ENCODE assay signal across 19 cellular contexts in the genomic region with DNA sequence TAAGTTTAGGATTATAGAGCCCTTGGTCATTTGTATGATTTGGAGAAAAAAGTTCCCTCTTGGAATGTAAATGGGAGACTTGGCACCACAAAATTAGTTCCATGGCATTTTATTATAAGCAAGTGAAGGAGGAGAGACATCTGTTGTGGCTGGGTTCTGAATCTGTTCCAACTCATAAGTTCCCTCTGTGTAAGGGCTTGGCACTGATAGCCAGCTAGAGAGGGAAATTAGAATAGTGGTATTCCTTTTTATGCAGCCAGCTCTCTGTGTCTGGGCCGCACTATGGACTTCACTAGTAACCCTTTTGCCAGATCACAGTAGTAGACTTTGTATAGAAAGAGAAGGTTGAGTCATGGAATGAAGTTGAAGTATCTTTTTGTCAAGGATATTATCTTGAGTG. TPM values are rescaled to one million over a fixed set of nuclear protein-coding genes. Genes with fewer than 3 reads are reported as not detected.
A peak's percentile ranks its signal among the peaks of the same experiment; 100 is the strongest.
DNase-seq lines count a peak whose midpoint lies in the region; ATAC-seq and TF ChIP-seq lines count a peak whose summit lies in the region.
"Had no signal": no experiment of that assay in that cellular context is flagged by ENCODE, and none has a peak within 500 bp of the region (broad histone marks: within the 10 kb centered on the region; RNA-seq: fewer than 3 reads in every experiment).

No MANE protein-coding gene starts in this region.

- no peaks in the 10 kb centered on the region for H3K9me3 Mint-ChIP-seq in natural killer cell
- no peaks in the 10 kb centered on the region for H3K9me3 Mint-ChIP-seq in natural killer cell treated with Interleukin-12 subunit alpha and Interleukin-12 subunit beta and Interleukin-15 and Interleukin-18, amount 100 ng/mL, for 72 hours
- no peaks in the 10 kb centered on the region for H3K9me3 Mint-ChIP-seq in central memory CD8-positive, alpha-beta T cell
- no peaks in the 10 kb centered on the region for H3K9me3 Mint-ChIP-seq in CD8-positive, alpha-beta T cell
- H3K9me3 Mint-ChIP-seq: dendritic cell treated with granulocyte-macrophage colony-stimulating factor and Interleukin-4, amounts not matched to agents 40 ng/mL and 50 ng/mL, for 4 days; stimulated activated effector memory CD8-positive, alpha-beta T cell treated with anti-CD3 and anti-CD28 coated beads, Interleukin-12 subunit alpha, Interleukin-12 subunit beta, amount 100 ng/mL, for 72 hours had no signal

- H3K36me3 Mint-ChIP-seq in natural killer cell: peaks cover 10% of the 10 kb centered on the region
- peaks cover 12% of the 10 kb centered on the region for H3K36me3 Mint-ChIP-seq in natural killer cell treated with Interleukin-12 subunit alpha and Interleukin-12 subunit beta and Interleukin-15 and Interleukin-18, amount 100 ng/mL, for 72 hours
- peaks cover 60% of the 10 kb centered on the region for H3K36me3 Mint-ChIP-seq in central memory CD8-positive, alpha-beta T cell (ENCODE audit: insufficient read depth)
- peaks cover 80% of the 10 kb centered on the region for H3K36me3 Mint-ChIP-seq in CD8-positive, alpha-beta T cell

- H3K27me3 ChIP-seq in CD8-positive, alpha-beta T cell (ENCODE audit: insufficient read depth, low read length): no peaks in the 10 kb centered on the region
- H3K27me3 ChIP-seq: ovary, upper lobe of right lung had no signal

- H3K4me1 ChIP-seq in CD8-positive, alpha-beta T cell (ENCODE audit: insufficient read depth, low read length): no peaks in the 10 kb centered on the region

- CTCF ChIA-PET in CD8-positive, alpha-beta T cell (lab: Charles Lee): no interaction called here

- H3K4me1 Mint-ChIP-seq in natural killer cell: peaks cover 6 to 12% of the 10 kb centered on the region in 2 donors
- peaks cover 0 to 6% of the 10 kb centered on the region in 2 donors for H3K4me1 Mint-ChIP-seq in natural killer cell treated with Interleukin-12 subunit alpha and Interleukin-12 subunit beta and Interleukin-15 and Interleukin-18, amount 100 ng/mL, for 72 hours (ENCODE audit: low read depth in 2 of 2)
- H3K4me1 Mint-ChIP-seq in central memory CD8-positive, alpha-beta T cell: peaks cover 6% of the 10 kb centered on the region
- peaks cover 2% of the 10 kb centered on the region for H3K4me1 Mint-ChIP-seq in CD8-positive, alpha-beta T cell (ENCODE audit: low read depth)
- H3K4me1 Mint-ChIP-seq: stimulated activated effector memory CD8-positive, alpha-beta T cell treated with anti-CD3 and anti-CD28 coated beads, Interleukin-12 subunit alpha, Interleukin-12 subunit beta, amount 100 ng/mL, for 72 hours had no signal

- no peak for DNase-seq in natural killer cell
- no peak for DNase-seq in natural killer cell treated with Interleukin-12 subunit alpha and Interleukin-12 subunit beta and Interleukin-15 and Interleukin-18, amount 100 ng/mL, for 72 hours (ENCODE audit: low spot score)
- no peak for DNase-seq in central memory CD8-positive, alpha-beta T cell (ENCODE audit: low spot score in 2 of 2)
- peak; percentile 38 for DNase-seq in medulla oblongata (ENCODE audit: extremely low spot score)
- no peak for DNase-seq in CD8-positive, alpha-beta T cell
- no peak for DNase-seq in stimulated activated CD4-positive, alpha-beta T cell treated with anti-CD3 and anti-CD28 coated beads, Interleukin-4, amount 100 ng/mL, for 4 hours
- DNase-seq in T-helper 2 cell: no peak
- DNase-seq in A172 (ENCODE audit: low spot score): no peak
- DNase-seq: GOT3, kidney glomerular epithelial cell, mucosa of descending colon, ovary, SIG-M5, small intestine, upper lobe of right lung had no signal

- intact Hi-C loops in natural killer cell (cut with micrococcal nuclease): no loop called here
- intact Hi-C loops in CD8-positive, alpha-beta T cell (cut with DNase I, micrococcal nuclease): no loop called here

- H3K27me3 Mint-ChIP-seq in natural killer cell (ENCODE audit: low read depth in 2 of 2): no peaks in the 10 kb centered on the region
- H3K27me3 Mint-ChIP-seq in natural killer cell treated with Interleukin-12 subunit alpha and Interleukin-12 subunit beta and Interleukin-15 and Interleukin-18, amount 100 ng/mL, for 72 hours: no peaks in the 10 kb centered on the region
- H3K27me3 Mint-ChIP-seq in central memory CD8-positive, alpha-beta T cell: no peaks in the 10 kb centered on the region
- no peaks in the 10 kb centered on the region for H3K27me3 Mint-ChIP-seq in CD8-positive, alpha-beta T cell (ENCODE audit: low read depth)
- H3K27me3 Mint-ChIP-seq: dendritic cell treated with granulocyte-macrophage colony-stimulating factor and Interleukin-4, amounts not matched to agents 40 ng/mL and 50 ng/mL, for 4 days had no signal

- no peak overlapping the region for H3K4me3 ChIP-seq in CD8-positive, alpha-beta T cell (ENCODE audit: low read depth, low read length)
- H3K4me3 ChIP-seq: mucosa of descending colon, ovary, upper lobe of right lung had no signal

- no peak for ATAC-seq in natural killer cell
- no peak for ATAC-seq in natural killer cell treated with Interleukin-12 subunit alpha and Interleukin-12 subunit beta and Interleukin-15 and Interleukin-18, amount 100 ng/mL, for 72 hours
- ATAC-seq in central memory CD8-positive, alpha-beta T cell (replicated peaks; ENCODE audit: extremely low read depth, poor library complexity, severe bottlenecking): no peak
- ATAC-seq in CD8-positive, alpha-beta T cell: no peak
- ATAC-seq: mucosa of descending colon; stimulated activated effector memory CD8-positive, alpha-beta T cell treated with anti-CD3 and anti-CD28 coated beads, Interleukin-12 subunit alpha, Interleukin-12 subunit beta, amount 100 ng/mL, for 72 hours; upper lobe of right lung had no signal

- H3K27ac Mint-ChIP-seq in natural killer cell: peak overlapping the region; percentile 54 to 60
- H3K27ac Mint-ChIP-seq in natural killer cell treated with Interleukin-12 subunit alpha and Interleukin-12 subunit beta and Interleukin-15 and Interleukin-18, amount 100 ng/mL, for 72 hours: peak overlapping the region in 1 of 2 donors; percentile 27
- H3K27ac Mint-ChIP-seq in central memory CD8-positive, alpha-beta T cell (ENCODE audit: low read depth): peak overlapping the region; percentile 67
- no peak overlapping the region for H3K27ac Mint-ChIP-seq in CD8-positive, alpha-beta T cell

- no peak overlapping the region for H3K4me3 Mint-ChIP-seq in natural killer cell
- H3K4me3 Mint-ChIP-seq in natural killer cell treated with Interleukin-12 subunit alpha and Interleukin-12 subunit beta and Interleukin-15 and Interleukin-18, amount 100 ng/mL, for 72 hours: no peak overlapping the region
- H3K4me3 Mint-ChIP-seq in central memory CD8-positive, alpha-beta T cell: no peak overlapping the region
- H3K4me3 Mint-ChIP-seq in CD8-positive, alpha-beta T cell: no peak overlapping the region
- H3K4me3 Mint-ChIP-seq: dendritic cell treated with granulocyte-macrophage colony-stimulating factor and Interleukin-4, amounts not matched to agents 40 ng/mL and 50 ng/mL, for 4 days; stimulated activated effector memory CD8-positive, alpha-beta T cell treated with anti-CD3 and anti-CD28 coated beads, Interleukin-12 subunit alpha, Interleukin-12 subunit beta, amount 100 ng/mL, for 72 hours had no signal

- H3K36me3 ChIP-seq in CD8-positive, alpha-beta T cell (ENCODE audit: insufficient read depth, low read length): peaks cover 23% of the 10 kb centered on the region
- H3K36me3 ChIP-seq: ovary had no signal

- TF ChIP-seq CTCF in natural killer cell (IDR thresholded peaks at IDR 0.05): no peak
- no peak for TF ChIP-seq CTCF in CD8-positive, alpha-beta T cell (IDR thresholded peaks at IDR 0.05)

- POLR2A ChIA-PET in CD8-positive, alpha-beta T cell (lab: Charles Lee): no interaction called here

- H3K9me3 ChIP-seq in CD8-positive, alpha-beta T cell (ENCODE audit: low read length): no peaks in the 10 kb centered on the region
- H3K9me3 ChIP-seq: mucosa of descending colon, ovary, upper lobe of right lung had no signal

- H3K27ac ChIP-seq in CD8-positive, alpha-beta T cell (ENCODE audit: low read depth, low read length): no peak overlapping the region
- H3K27ac ChIP-seq: HL-60, ovary, upper lobe of right lung had no signal

RNA-seq across cellular contexts. Expression of gene GNAI3, which starts 31.1 kb away (rescaled TPM):
- total RNA-seq in natural killer cell: 1 to 10 TPM; 6.1 to 7.6 (median 6.9) TPM
- total RNA-seq in natural killer cell treated with Interleukin-12 subunit alpha and Interleukin-12 subunit beta and Interleukin-15 and Interleukin-18, amount 100 ng/mL, for 72 hours: 1 to 10 TPM; 8.9 to 10.0 TPM
- 1 to 10 TPM; 6.8 to 7.1 TPM for total RNA-seq in CD8-positive, alpha-beta T cell
- 13.8 and 14.8 TPM in 2 replicates for total RNA-seq in A172 (2014; rRNA removed; shearing (Covaris generic))

RNA-seq across cellular contexts. Expression of gene GPR61, which starts 39.8 kb away (rescaled TPM):
- under 1 TPM in 2 of 3 donors, not detected in 1; 0.75 to 0.91 TPM for total RNA-seq in natural killer cell
- not detected for total RNA-seq in natural killer cell treated with Interleukin-12 subunit alpha and Interleukin-12 subunit beta and Interleukin-15 and Interleukin-18, amount 100 ng/mL, for 72 hours
- total RNA-seq in CD8-positive, alpha-beta T cell: under 1 TPM; 0.43 to 0.86 TPM
- not detected in 2 replicates for total RNA-seq in A172 (2014; rRNA removed; shearing (Covaris generic))
- total RNA-seq: epithelial cell of proximal tubule, ovary, upper lobe of right lung had no signal

RNA-seq across cellular contexts. Expression of gene GNAT2, which starts 39.9 kb away (rescaled TPM):
- total RNA-seq in natural killer cell: not detected
- under 1 TPM in 1 of 2 donors, not detected in 1; 0.64 TPM for total RNA-seq in natural killer cell treated with Interleukin-12 subunit alpha and Interleukin-12 subunit beta and Interleukin-15 and Interleukin-18, amount 100 ng/mL, for 72 hours
- total RNA-seq in CD8-positive, alpha-beta T cell: not detected
- 0.41 TPM in 1 of 2 replicates, not detected in the other for total RNA-seq in A172 (2014; rRNA removed; shearing (Covaris generic))
- total RNA-seq: epithelial cell of proximal tubule, mucosa of descending colon, ovary, upper lobe of right lung had no signal

RNA-seq across cellular contexts. Expression of gene AMPD2, which starts 40.1 kb away (rescaled TPM):
- total RNA-seq in natural killer cell: 100 to 1,000 TPM; 200 to 271 (median 243) TPM
- total RNA-seq in natural killer cell treated with Interleukin-12 subunit alpha and Interleukin-12 subunit beta and Interleukin-15 and Interleukin-18, amount 100 ng/mL, for 72 hours: 100 to 1,000 TPM in 1 of 2 donors, 10 to 100 TPM in 1; 79.0 to 144 TPM
- 100 to 1,000 TPM; 137 to 140 TPM for total RNA-seq in CD8-positive, alpha-beta T cell
- 47.5 and 75.8 TPM in 2 replicates for total RNA-seq in A172 (2014; rRNA removed; shearing (Covaris generic))
